In the genomic region with DNA sequence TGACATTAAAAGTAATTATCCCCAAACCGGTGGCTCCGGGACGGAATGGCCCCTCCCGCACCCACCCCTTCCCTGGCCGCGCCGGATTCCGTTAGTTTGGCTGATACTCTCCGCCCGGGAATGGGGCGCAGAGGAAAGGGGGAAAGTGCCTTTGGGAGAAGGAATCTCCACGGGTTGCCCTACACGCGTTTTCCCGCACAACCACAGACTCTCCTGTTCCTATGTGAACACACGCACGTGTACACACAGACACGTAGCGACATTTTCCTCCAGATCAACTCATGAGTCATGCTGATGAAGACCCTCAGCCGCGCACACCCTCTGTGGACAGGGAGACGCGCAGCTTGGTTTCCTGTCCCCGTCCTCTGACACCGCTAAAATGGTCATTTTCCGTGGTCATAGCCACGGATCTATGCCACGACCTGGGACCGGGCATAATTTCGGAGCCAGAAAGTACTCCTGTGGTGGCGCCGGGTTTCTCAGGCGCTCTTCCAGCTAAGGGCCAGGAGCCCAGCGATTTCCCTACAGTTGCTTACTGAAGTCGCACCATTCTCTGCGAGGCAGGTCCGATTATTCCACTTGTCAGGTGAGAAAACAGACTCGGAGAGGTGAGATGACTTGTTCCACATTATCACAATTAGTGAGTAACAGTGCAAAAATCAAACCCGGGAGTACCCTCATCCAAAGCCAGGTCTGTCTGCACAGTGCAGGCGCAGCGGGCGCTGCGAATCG, we compare ENCODE assay signal across 12 cellular contexts. TPM values are rescaled to one million over a fixed set of nuclear protein-coding genes. Genes with fewer than 3 reads are reported as not detected.
DNase-seq lines count a peak whose midpoint lies in the region; ATAC-seq and TF ChIP-seq lines count a peak whose summit lies in the region.
"Had no signal": no experiment of that assay in that cellular context is flagged by ENCODE, and none has a peak within 500 bp of the region (broad histone marks: within the 10 kb centered on the region; RNA-seq: fewer than 3 reads in every experiment).

No MANE protein-coding gene starts in this region.

- no peak overlapping the region for H3K23ac ChIP-seq in H9 (ENCODE audit: insufficient read length, low read depth, low read length)

- peak overlapping the region; percentile 57 for H3K4me3 Mint-ChIP-seq in CD4-positive, alpha-beta T cell
- H3K4me3 Mint-ChIP-seq in H9 (peak overlapping the region in 1 of 2 experiments; percentile 59; a peak in 3 of 5 replicates), brain (peak overlapping the region; percentile 69 to 98 (median 81))

- no peak overlapping the region for H2BK20ac ChIP-seq in H9 (ENCODE audit: low read depth, low read length, poor library complexity, severe bottlenecking)

- intact Hi-C loops in CD4-positive, alpha-beta T cell (cut with DNase I, micrococcal nuclease): no loop called here

- H4K20me1 ChIP-seq in H9 (ENCODE audit: control insufficient read depth, insufficient read depth, insufficient read length) (no peaks in the 10 kb centered on the region), neural cell (ENCODE audit: insufficient read depth) (no peaks in the 10 kb centered on the region)

- H3K14ac ChIP-seq in H9 (ENCODE audit: insufficient read depth, low read length): no peak overlapping the region

- no peak for TF ChIP-seq CTCF in CD4-positive, alpha-beta T cell (IDR thresholded peaks at IDR 0.05)
- TF ChIP-seq CTCF in H9 (conservative IDR thresholded peaks at IDR 0.05) (no peak), brain (conservative IDR thresholded peaks at IDR 0.05) (no peak), neural cell (IDR thresholded peaks at IDR 0.05; ENCODE audit: poor library complexity, severe bottlenecking) (no peak)

- H3K79me1 ChIP-seq in H9 (ENCODE audit: insufficient read depth, low read depth, low read length, poor library complexity, severe bottlenecking): no peaks in the 10 kb centered on the region

- no peak overlapping the region for H2BK120ac ChIP-seq in H9 (ENCODE audit: low read depth, low read length, poor library complexity, severe bottlenecking)

- H3K4me2 ChIP-seq in H9 (ENCODE audit: insufficient read depth, insufficient read length, low read length): peak overlapping the region; percentile 26
- no peak overlapping the region for H3K4me2 ChIP-seq in neural cell (ENCODE audit: low read length)

- H3T11ph ChIP-seq in H9 (ENCODE audit: low read length): no peak overlapping the region

- H3K9me2 ChIP-seq in neural cell (ENCODE audit: insufficient read depth, low read length): no peaks in the 10 kb centered on the region

- no peaks in the 10 kb centered on the region for H3K9me3 ChIP-seq in CD4-positive, alpha-beta T cell (ENCODE audit: control insufficient read depth, low read length)
- H3K9me3 ChIP-seq in H9 (ENCODE audit: control insufficient read depth, low read depth, low read length): no peaks in the 10 kb centered on the region
- H3K9me3 ChIP-seq in neural cell (ENCODE audit: low read length): peaks cover 4% of the 10 kb centered on the region
- H3K9me3 ChIP-seq: left lung, tibial artery had no signal

- H3K18ac ChIP-seq in H9 (ENCODE audit: insufficient read length, low read depth, low read length): no peak overlapping the region

- H2AFZ ChIP-seq in H9 (ENCODE audit: low read length) (no peak overlapping the region), neural cell (ENCODE audit: low read depth, low read length) (no peak overlapping the region)

- peaks cover 19% of the 10 kb centered on the region for H3K23me2 ChIP-seq in H9 (ENCODE audit: insufficient read length, low read depth, low read length, poor library complexity, severe bottlenecking)

- H2BK5ac ChIP-seq in H9 (ENCODE audit: insufficient read length, low read length): no peak overlapping the region

- no peak overlapping the region for H3K27ac ChIP-seq in CD4-positive, alpha-beta T cell (ENCODE audit: low read depth, low read length)
- H3K27ac ChIP-seq in H9 (ENCODE audit: insufficient read length, low read depth, low read length) (no peak overlapping the region), neural cell (ENCODE audit: low read length) (no peak overlapping the region)
- H3K27ac ChIP-seq: left lung, SK-N-MC, tibial artery had no signal

- TF ChIP-seq RAD21 in neural cell (conservative IDR thresholded peaks at IDR 0.05): no peak

- no peaks in the 10 kb centered on the region for H3F3A ChIP-seq in neural cell (ENCODE audit: insufficient read depth, low read length, poor library complexity, severe bottlenecking)

- no peak overlapping the region for H2BK12ac ChIP-seq in H9 (ENCODE audit: insufficient read length, low read depth, low read length)

- no peaks in the 10 kb centered on the region for H3K9me3 Mint-ChIP-seq in CD4-positive, alpha-beta T cell
- peaks cover 0 to 9% of the 10 kb centered on the region in 2 experiments; a peak in 4 of 5 replicates for H3K9me3 Mint-ChIP-seq in H9
- H3K9me3 Mint-ChIP-seq in brain: peaks cover 0 to 15% (median 3%) of the 10 kb centered on the region in 5 experiments

- no peak for DNase-seq in CD4-positive, alpha-beta T cell
- DNase-seq in H9 (no peak), NCI-H187 treated with DMSO at 0.1 percent for 48 hours (lab: John Stamatoyannopoulos, UW) (no peak)
- DNase-seq: left lung, NCI-H1105, tibial artery had no signal

- H3K27me3 ChIP-seq in CD4-positive, alpha-beta T cell (ENCODE audit: control insufficient read depth, insufficient read depth, low read length): peaks cover 99% of the 10 kb centered on the region
- H3K27me3 ChIP-seq in H9 (ENCODE audit: insufficient read depth, low read length) (peaks cover 92% of the 10 kb centered on the region), neural cell (ENCODE audit: insufficient read depth, low read depth, low read length) (peaks cover 100% of the 10 kb centered on the region)

- H3K56ac ChIP-seq in H9 (ENCODE audit: insufficient read length, low read depth, low read length): no peak overlapping the region

- H3K79me2 ChIP-seq in H9 (ENCODE audit: insufficient read depth, low read length) (no peaks in the 10 kb centered on the region), neural cell (replicated peaks; ENCODE audit: insufficient read depth, low read length) (no peaks in the 10 kb centered on the region)

- peaks cover 2% of the 10 kb centered on the region; the same call in 1 of the 2 replicates for H3K4me1 ChIP-seq in H9 (ENCODE audit: insufficient read depth, low read length)

- H3K4ac ChIP-seq in H9 (ENCODE audit: low read depth, low read length): no peak overlapping the region

- H4K5ac ChIP-seq in H9 (ENCODE audit: insufficient read length, low read depth, low read length): no peak overlapping the region

- H3K36me3 ChIP-seq in neural cell (ENCODE audit: insufficient read depth, low read length): no peaks in the 10 kb centered on the region
- H3K36me3 ChIP-seq: left lung, tibial artery had no signal

- H2BK15ac ChIP-seq in H9 (ENCODE audit: low read depth, low read length): no peak overlapping the region

- peaks cover 34% of the 10 kb centered on the region for H3K4me1 Mint-ChIP-seq in CD4-positive, alpha-beta T cell (ENCODE audit: low read depth)
- peaks cover 37 to 56% of the 10 kb centered on the region in 2 experiments for H3K4me1 Mint-ChIP-seq in H9
- peaks cover 46% of the 10 kb centered on the region for H3K4me1 Mint-ChIP-seq in brain

- no peak for TF ChIP-seq EP300 in neural cell (conservative IDR thresholded peaks at IDR 0.05; ENCODE audit: poor library complexity, severe bottlenecking)

- H3K27me3 Mint-ChIP-seq in CD4-positive, alpha-beta T cell: peaks cover 96% of the 10 kb centered on the region
- H3K27me3 Mint-ChIP-seq in H9 (ENCODE audit: low read depth) (peaks cover 100% of the 10 kb centered on the region), brain (peaks cover 100% of the 10 kb centered on the region)

- WGBS in H9 (ENCODE audit: extremely low coverage, insufficient read length, low lambda C conversion rate): no CpG with 5 or more reads among the region's 44 CpGs

- H2AK5ac ChIP-seq in H9 (ENCODE audit: insufficient read length, low read length): no peak overlapping the region

- ATAC-seq in CD4-positive, alpha-beta T cell (ENCODE audit: poor library complexity): no peak
- no peak for ATAC-seq in GM19395 (IDR thresholded peaks at IDR 0.05; ENCODE audit: unreplicated experiment)
- ATAC-seq in GM19035 (IDR thresholded peaks at IDR 0.05; ENCODE audit: unreplicated experiment): no peak
- ATAC-seq: left lung had no signal

- H3K9ac ChIP-seq in H9 (ENCODE audit: extremely low read depth, insufficient read length, low read length) (no peak overlapping the region), neural cell (ENCODE audit: low read length) (no peak overlapping the region)

- H3K4me3 ChIP-seq in neural cell (ENCODE audit: low read length): no peak overlapping the region
- H3K4me3 ChIP-seq: left lung, SK-N-MC, tibial artery had no signal

- H3K27ac Mint-ChIP-seq in CD4-positive, alpha-beta T cell: no peak overlapping the region
- H3K27ac Mint-ChIP-seq in H9 (no peak overlapping the region), brain (peak overlapping the region in 3 of 5 experiments; percentile 43 to 86 (median 68))

- H4K8ac ChIP-seq in H9 (replicated peaks; ENCODE audit: insufficient read length, low read depth, low read length): no peak overlapping the region

- H4K91ac ChIP-seq in H9 (ENCODE audit: insufficient read length, low read depth, low read length): no peak overlapping the region

- POLR2A ChIA-PET in CD4-positive, alpha-beta T cell (lab: Charles Lee): no interaction called here

- no peaks in the 10 kb centered on the region for H3K36me3 Mint-ChIP-seq in CD4-positive, alpha-beta T cell (ENCODE audit: low read depth)
- H3K36me3 Mint-ChIP-seq in H9 (ENCODE audit: insufficient read depth in 1 of 3, low read depth in 3 of 3) (peaks cover 0 to 3% (median 2%) of the 10 kb centered on the region in 3 experiments; a peak in 3 of 7 replicates), brain (no peaks in the 10 kb centered on the region)

- CTCF ChIA-PET in CD4-positive, alpha-beta T cell (lab: Charles Lee): no interaction called here

TF ChIP-seq in neural cell, 6 proteins besides CTCF, POLR2A, EP300 and RAD21:
- TF ChIP-seq SMC3 (conservative IDR thresholded peaks at IDR 0.05; ENCODE audit: poor library complexity): no peak
- peak; percentile 61 for TF ChIP-seq EZH2 (IDR thresholded peaks at IDR 0.05; ENCODE audit: borderline replicate concordance, insufficient read depth, low read length, poor library complexity, severe bottlenecking)

RNA-seq across cellular contexts. Expression of a gene that starts 4.0 kb away (rescaled TPM):
- total RNA-seq in CD4-positive, alpha-beta T cell: not detected
- 0.07 and 0.11 TPM in 2 replicates for total RNA-seq in H9 (2021)
- polyA plus RNA-seq in brain (ENCODE audit: insufficient read depth, low read depth, low replicate concordance) (19.7 TPM), neural cell (0.22 and 0.36 TPM in 2 replicates)
- polyA minus RNA-seq in neural cell: 0.35 TPM in 1 of 2 replicates, not detected in the other
- total RNA-seq: left lung, posterior vena cava had no signal

Comparison
In these comparisons a context has a peak if more than half of its experiments do, and no peak if none do; other contexts are left out.
1. H3K27ac Mint-ChIP-seq: peak in brain (3 of 5); none in CD4-positive, alpha-beta T cell (single experiment) and H9 (0 of 3).